Comparison of ENCODE assay signal across 2 cellular contexts in genomic region chr1:155309423-155310021, GRCh38.
TF ChIP-seq lines count a peak whose summit lies in the region.

No MANE protein-coding gene starts in this region.

TF ChIP-seq in A549, 52 proteins besides CTCF, POLR2A, EP300 and RAD21:
- 0 out of 5 replicates have a peak, but pooled peaks of 1 of the 2 experiments have one; percentile 20 for TF ChIP-seq JUN (IDR thresholded peaks at IDR 0.05)
- TF ChIP-seq EHMT2 (IDR thresholded peaks at IDR 0.05; ENCODE audit: low read depth), result no peak

TF ChIP-seq in GM23338, 12 proteins besides CTCF, POLR2A, EP300 and RAD21:
- TF ChIP-seq STAT1 (IDR thresholded peaks at IDR 0.05; ENCODE audit: unreplicated experiment) (no peak), POLR2AphosphoS5 (IDR thresholded peaks at IDR 0.05; ENCODE audit: low read depth) (no peak), ZNF331 (CRISPR knock-in tag; IDR thresholded peaks at IDR 0.05; ENCODE audit: low read depth) (no peak), NANOG (IDR thresholded peaks at IDR 0.05; ENCODE audit: borderline replicate concordance) (no peak), EZH2phosphoT487 (IDR thresholded peaks at IDR 0.05; ENCODE audit: unreplicated experiment) (no peak), JUNB (IDR thresholded peaks at IDR 0.05; ENCODE audit: unreplicated experiment) (no peak), EZH2 (IDR thresholded peaks at IDR 0.05; ENCODE audit: low read depth, unreplicated experiment) (no peak), CREB1 (CRISPR knock-in tag; IDR thresholded peaks at IDR 0.05; ENCODE audit: low read depth) (no peak), ETS1 (IDR thresholded peaks at IDR 0.05) (no peak), ZNF462 (CRISPR knock-in tag; IDR thresholded peaks at IDR 0.05) (no peak), ZNF114 (CRISPR knock-in tag; IDR thresholded peaks at IDR 0.05) (no peak), REST (IDR thresholded peaks at IDR 0.05; ENCODE audit: unreplicated experiment) (no peak)
